In genomic region chr22:29856496-29856895, GRCh38 we compare ENCODE assay signal across 16 cellular contexts. TPM values are rescaled to one million over a fixed set of nuclear protein-coding genes. Genes with fewer than 3 reads are reported as not detected.
DNase-seq lines count a peak whose midpoint lies in the region; ATAC-seq and TF ChIP-seq lines count a peak whose summit lies in the region.
"Had no signal": no experiment of that assay in that cellular context is flagged by ENCODE, and none has a peak within 500 bp of the region (broad histone marks: within the 10 kb centered on the region; RNA-seq: fewer than 3 reads in every experiment).

No MANE protein-coding gene starts in this region.

- H3K4me3 Mint-ChIP-seq in CD14-positive monocyte: no peak overlapping the region
- H3K4me3 Mint-ChIP-seq: B cell; CD4-positive, alpha-beta memory T cell; H9; HFFc6 had no signal

- TF ChIP-seq RAD21 in HCT116 (IDR thresholded peaks at IDR 0.05; ENCODE audit: low read depth): no peak

- no peak for DNase-seq in heart left ventricle
- DNase-seq in left cardiac atrium: no peak
- DNase-seq in CD14-positive monocyte (ENCODE audit: low spot score): no peak
- no peak for DNase-seq in HCT116 (ENCODE audit: low read depth, low spot score)
- DNase-seq in islet precursor cell: peak; percentile 14
- no peak for DNase-seq in stimulated activated CD4-positive, alpha-beta T cell treated with anti-CD3 and anti-CD28 coated beads, Interleukin-2, amount 100 ng/mL, for 24 hours
- no peak for DNase-seq in NCI-H128 (lab: John Stamatoyannopoulos, UW; ENCODE audit: unreplicated experiment)
- DNase-seq: ACHN; CD4-positive, alpha-beta memory T cell; DMS79; GOT3; H9; HFFc6 had no signal

- intact Hi-C loops in heart left ventricle (cut with DNase I) (no loop called here), left cardiac atrium (cut with DNase I) (no loop called here), CD14-positive monocyte (cut with micrococcal nuclease) (no loop called here), HCT116 (cut with micrococcal nuclease) (no loop called here)

- no TSS peak for BruUV-seq in HCT116 (replicated peaks; lab: Mats Ljungman, UMichigan)

- 40 to 56% (median 41%) methylated on average over 3 of the region's 3 CpGs for WGBS in heart left ventricle, 4 donors

- H3K79me2 ChIP-seq in HCT116 (ENCODE audit: insufficient read depth, low read length): no peaks in the 10 kb centered on the region

- H3K27ac ChIP-seq in heart left ventricle: peak overlapping the region; percentile 4 to 96 (median 60)
- no peak overlapping the region for H3K27ac ChIP-seq in HCT116 (ENCODE audit: low read depth, low read length)

- peaks cover 44% of the 10 kb centered on the region for H3K4me1 Mint-ChIP-seq in CD14-positive monocyte
- H3K4me1 Mint-ChIP-seq: B cell; CD4-positive, alpha-beta memory T cell; H9 had no signal

- peaks cover 0 to 5% (median 2%) of the 10 kb centered on the region in 3 donors for H3K27me3 Mint-ChIP-seq in CD14-positive monocyte (ENCODE audit: low read depth in 3 of 3)

- H3K4me3 ChIP-seq in heart left ventricle: no peak overlapping the region
- no peak overlapping the region for H3K4me3 ChIP-seq in HCT116 (replicated peaks in 1 of 2; ENCODE audit: low read depth in 1 of 2, low read length in 2 of 2)
- H3K4me3 ChIP-seq: GM12878 had no signal

- H3K36me3 ChIP-seq in heart left ventricle: no peaks in the 10 kb centered on the region
- no peaks in the 10 kb centered on the region for H3K36me3 ChIP-seq in HCT116 (ENCODE audit: control insufficient read depth in 1 of 2, insufficient read depth in 2 of 2, low read length in 2 of 2)

- H3K27me3 ChIP-seq in heart left ventricle (no peaks in the 10 kb centered on the region), HCT116 (ENCODE audit: insufficient read depth, low read length) (no peaks in the 10 kb centered on the region)

- CTCF ChIA-PET in HCT116 (lab: Charles Lee): no interaction called here

- POLR2A ChIA-PET in HCT116 (lab: Charles Lee): interaction anchor here (0.6 kb wide), 1 partner anchor 11 kb away, joined by 3 read pairs; no protein-coding TSS in a partner anchor

- TF ChIP-seq CTCF in heart left ventricle (IDR thresholded peaks at IDR 0.05): no peak
- no peak for TF ChIP-seq CTCF in CD14-positive monocyte (IDR thresholded peaks at IDR 0.05)
- TF ChIP-seq CTCF in HCT116 (IDR thresholded peaks at IDR 0.05 in 2 of 3, conservative IDR thresholded peaks at IDR 0.05 in 1 of 3; ENCODE audit: borderline replicate concordance in 1 of 3, insufficient read depth in 1 of 3, low read depth in 2 of 3, low read length in 2 of 3): no peak

- H4K20me1 ChIP-seq in HCT116 (ENCODE audit: insufficient read depth): no peaks in the 10 kb centered on the region

- H3K9me3 Mint-ChIP-seq in CD14-positive monocyte: peaks cover 0 to 2% (median 0%) of the 10 kb centered on the region in 7 donors
- H3K9me3 Mint-ChIP-seq: CD4-positive, alpha-beta memory T cell; H9; HFFc6 had no signal

- peaks cover 0 to 16% (median 0%) of the 10 kb centered on the region in 12 donors for H3K4me1 ChIP-seq in heart left ventricle
- no peaks in the 10 kb centered on the region for H3K4me1 ChIP-seq in HCT116 (ENCODE audit: control insufficient read depth in 1 of 2, insufficient read depth in 2 of 2, low read length in 2 of 2)

- H3K4me2 ChIP-seq in HCT116 (ENCODE audit: low read length): no peak overlapping the region

- peak overlapping the region in 6 of 7 donors; percentile 85 to 95 (median 86) for H3K27ac Mint-ChIP-seq in CD14-positive monocyte
- H3K27ac Mint-ChIP-seq: B cell; CD4-positive, alpha-beta memory T cell; H9; HFFc6 had no signal

- H3K9me3 ChIP-seq in heart left ventricle (no peaks in the 10 kb centered on the region), HCT116 (ENCODE audit: control insufficient read depth in 1 of 2, insufficient read depth in 1 of 2, low read depth in 1 of 2, low read length in 2 of 2) (no peaks in the 10 kb centered on the region)

- H3K9me2 ChIP-seq in HCT116 (ENCODE audit: insufficient read depth): no peaks in the 10 kb centered on the region

- no peaks in the 10 kb centered on the region for H3K36me3 Mint-ChIP-seq in CD14-positive monocyte
- H3K36me3 Mint-ChIP-seq: CD4-positive, alpha-beta memory T cell had no signal

- RAD21 ChIA-PET in HCT116 (lab: Charles Lee; ENCODE audit: low non-redundant PET in 1 of 2, low total read pairs in 2 of 2, uncharacterized antibody in 2 of 2, unreplicated experiment in 2 of 2): no interaction called here

- no peak for ATAC-seq in heart left ventricle
- no peak for ATAC-seq in left cardiac atrium
- no peak for ATAC-seq in HCT116
- no peak for ATAC-seq in GM21528 (IDR thresholded peaks at IDR 0.05; ENCODE audit: low FRiP score, unreplicated experiment)
- ATAC-seq: GM12878 had no signal

- no peak overlapping the region for H3K9ac ChIP-seq in HCT116 (ENCODE audit: low read length)

- H2AFZ ChIP-seq in HCT116 (ENCODE audit: low read depth, low read length, poor library complexity, severe bottlenecking): peak overlapping the region; percentile 4

- TF ChIP-seq POLR2A in heart left ventricle (IDR thresholded peaks at IDR 0.05): no peak
- TF ChIP-seq POLR2A in HCT116 (IDR thresholded peaks at IDR 0.05; ENCODE audit: borderline replicate concordance, extremely low read depth, insufficient read depth, insufficient read length): no peak

TF ChIP-seq in HCT116, 20 proteins besides CTCF, POLR2A, EP300 and RAD21 (continues in another document):
- TF ChIP-seq ELF1 (IDR thresholded peaks at IDR 0.05; ENCODE audit: borderline replicate concordance, low read depth) (no peak), SP1 (IDR thresholded peaks at IDR 0.05; ENCODE audit: low read depth) (no peak), JUND (IDR thresholded peaks at IDR 0.05) (no peak), EZH2 (IDR thresholded peaks at IDR 0.05) (no peak), SIN3A (IDR thresholded peaks at IDR 0.05; ENCODE audit: low read depth) (no peak), CBX3 (IDR thresholded peaks at IDR 0.05; ENCODE audit: low read depth) (no peak), MAX (IDR thresholded peaks at IDR 0.05) (no peak), TCF7L2 (IDR thresholded peaks at IDR 0.05; ENCODE audit: borderline replicate concordance, extremely low read depth, insufficient read depth, insufficient read length) (no peak), FOSL1 (IDR thresholded peaks at IDR 0.05; ENCODE audit: low read depth) (no peak), REST (IDR thresholded peaks at IDR 0.05; ENCODE audit: low read depth) (no peak), EGR1 (IDR thresholded peaks at IDR 0.05; ENCODE audit: low read depth) (no peak), ZFX (IDR thresholded peaks at IDR 0.05) (no peak), POLR2AphosphoS5 (IDR thresholded peaks at IDR 0.05; ENCODE audit: low read depth, low read length) (no peak), ZNF274 (IDR thresholded peaks at IDR 0.05; ENCODE audit: low read depth, low read length) (no peak), CEBPB (IDR thresholded peaks at IDR 0.05; ENCODE audit: low read depth) (no peak)

RNA-seq across cellular contexts. Expression of gene ASCC2, which starts 18.4 kb away (rescaled TPM):
- 10 to 100 TPM; 23.6 to 53.2 (median 30.4) TPM for total RNA-seq in heart left ventricle
- 10 to 100 TPM; 41.8 to 77.1 TPM for polyA plus RNA-seq in heart left ventricle
- total RNA-seq in left cardiac atrium: 10 to 100 TPM; 34.6 to 52.6 TPM
- 10 to 100 TPM; 23.8 to 39.6 TPM for polyA plus RNA-seq in CD14-positive monocyte
- total RNA-seq in HCT116 (2021; ENCODE audit: unreplicated experiment): 68.6 TPM
- polyA plus RNA-seq in HCT116 (2012): 61.7 and 63.2 TPM in 2 replicates

RNA-seq across cellular contexts. Expression of gene MTMR3, which starts 26.5 kb away (rescaled TPM):
- total RNA-seq in heart left ventricle (10 to 100 TPM; 26.1 to 44.8 (median 36.7) TPM), left cardiac atrium (10 to 100 TPM; 29.8 to 34.8 TPM), HCT116 (2021; ENCODE audit: unreplicated experiment) (27.0 TPM)
- polyA plus RNA-seq in heart left ventricle (10 to 100 TPM in 1 of 2 donors, 1 to 10 TPM in 1; 9.6 to 22.3 TPM), CD14-positive monocyte (10 to 100 TPM; 23.4 to 30.2 TPM)
- polyA plus RNA-seq in HCT116 (2012): 20.6 TPM in 2 replicates
